Comparison of ENCODE assay signal across 11 cellular contexts in the genomic region with DNA sequence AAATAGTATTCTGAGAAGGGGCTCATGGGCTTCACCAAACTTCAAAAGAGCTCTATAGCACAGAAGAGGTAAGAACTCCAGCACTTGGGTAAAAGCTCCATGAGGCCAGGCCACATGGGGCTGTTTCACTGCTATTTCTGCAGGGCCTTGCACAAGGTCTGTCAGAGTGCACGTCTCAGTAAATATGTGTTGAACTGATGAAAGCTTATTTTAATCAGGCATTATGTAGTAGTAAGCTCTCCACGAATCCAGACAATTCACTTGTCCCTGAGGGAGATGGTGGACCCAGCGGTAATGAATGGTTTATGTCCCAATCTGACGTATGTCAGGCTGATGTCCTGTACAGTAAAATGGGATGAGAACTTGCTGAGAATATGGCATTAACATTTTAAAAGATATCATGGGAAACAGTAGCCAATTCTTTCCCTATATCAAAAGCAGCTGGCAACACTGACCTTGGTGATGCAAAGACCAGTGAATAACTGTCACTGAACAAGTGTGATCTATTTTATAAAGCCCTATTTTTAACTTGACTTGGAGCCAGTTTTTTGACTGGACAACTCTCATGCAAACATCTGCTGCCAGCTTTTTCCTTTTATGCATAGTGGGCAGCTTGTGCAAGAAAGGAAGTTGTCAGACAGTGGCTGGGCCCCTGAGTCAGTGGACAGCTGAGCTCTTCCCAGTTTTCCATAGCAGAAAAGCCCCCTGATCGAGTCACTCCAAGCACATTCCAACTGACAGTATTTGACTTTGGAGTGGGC.
A peak's percentile ranks its signal among the peaks of the same experiment; 100 is the strongest.
DNase-seq lines count a peak whose midpoint lies in the region; ATAC-seq and TF ChIP-seq lines count a peak whose summit lies in the region.
"Had no signal": no experiment of that assay in that cellular context is flagged by ENCODE, and none has a peak within 500 bp of the region (broad histone marks: within the 10 kb centered on the region; RNA-seq: fewer than 3 reads in every experiment).

No MANE protein-coding gene starts in this region.

- H3K4me3 Mint-ChIP-seq in CD14-positive monocyte (no peak overlapping the region), progenitor cell of endocrine pancreas (ENCODE audit: low read depth) (no peak overlapping the region)
- no peak overlapping the region for H3K4me3 Mint-ChIP-seq in CD4-positive, alpha-beta memory T cell

- in situ Hi-C loops in SK-MEL-5 (cut with HindIII; ENCODE audit: low pct_unique_long_range_greater_than_20kb, low sequenced_read_pairs): no loop called here

- H3K36me3 Mint-ChIP-seq in CD14-positive monocyte (no peaks in the 10 kb centered on the region), progenitor cell of endocrine pancreas (ENCODE audit: insufficient read depth) (no peaks in the 10 kb centered on the region)
- no peaks in the 10 kb centered on the region for H3K36me3 Mint-ChIP-seq in CD4-positive, alpha-beta memory T cell

- H3K9me3 Mint-ChIP-seq in CD14-positive monocyte (peaks cover 0 to 6% (median 1%) of the 10 kb centered on the region in 7 donors), progenitor cell of endocrine pancreas (ENCODE audit: low read depth) (no peaks in the 10 kb centered on the region)
- H3K9me3 Mint-ChIP-seq in CD4-positive, alpha-beta memory T cell: peaks cover 0 to 2% (median 0%) of the 10 kb centered on the region in 8 donors

- DNase-seq in CD14-positive monocyte (ENCODE audit: low spot score) (no peak), SK-MEL-5 (ENCODE audit: low read depth, low spot score) (peak; percentile 39), fibroblast of the conjunctiva (ENCODE audit: low read depth) (peak; percentile 46), psoas muscle (peak in 1 of 2 donors; percentile 50), progenitor cell of endocrine pancreas (ENCODE audit: low spot score, unreplicated experiment) (no peak), NCI-H748 treated with DMSO at 0.1 percent for 48 hours (lab: John Stamatoyannopoulos, UW) (no peak), NCI-H2107 treated with DMSO at 0.1 percent for 48 hours (lab: John Stamatoyannopoulos, UW; ENCODE audit: unreplicated experiment) (no peak)
- DNase-seq in CD4-positive, alpha-beta memory T cell: no peak
- DNase-seq: NCI-H446 treated with DMSO at 0.1 percent for 48 hours, T-helper 2 cell had no signal

- H3K4me1 Mint-ChIP-seq in CD14-positive monocyte (peaks cover 24% of the 10 kb centered on the region), progenitor cell of endocrine pancreas (ENCODE audit: low read depth) (peaks cover 3% of the 10 kb centered on the region)
- H3K4me1 Mint-ChIP-seq in CD4-positive, alpha-beta memory T cell: no peaks in the 10 kb centered on the region

- H3K4me1 ChIP-seq in psoas muscle: peaks cover 13% of the 10 kb centered on the region
- no peaks in the 10 kb centered on the region for H3K4me1 ChIP-seq in CD4-positive, alpha-beta memory T cell (ENCODE audit: insufficient read depth, low read length)

- H3K36me3 ChIP-seq in psoas muscle (ENCODE audit: insufficient read depth in 1 of 2, low read depth in 1 of 2): no peaks in the 10 kb centered on the region
- no peaks in the 10 kb centered on the region for H3K36me3 ChIP-seq in CD4-positive, alpha-beta memory T cell (ENCODE audit: insufficient read depth, low read length)

- intact Hi-C loops in CD14-positive monocyte (cut with micrococcal nuclease) (no loop called here), psoas muscle (cut with DNase I) (no loop called here)
- intact Hi-C loops in CD4-positive, alpha-beta memory T cell (cut with micrococcal nuclease): no loop called here

- POLR2A ChIA-PET in CD4-positive, alpha-beta memory T cell (lab: Charles Lee; ENCODE audit: partially characterized antibody): no interaction called here

- H3K4me3 ChIP-seq in psoas muscle: no peak overlapping the region
- H3K4me3 ChIP-seq in CD4-positive, alpha-beta memory T cell (ENCODE audit: low read length in 2 of 2): no peak overlapping the region

- H3K27ac ChIP-seq in psoas muscle: peak overlapping the region; percentile 71
- H3K27ac ChIP-seq in CD4-positive, alpha-beta memory T cell (ENCODE audit: low read depth, low read length): no peak overlapping the region

- ATAC-seq in psoas muscle: peak; percentile 84 to 96 (median 90)
- ATAC-seq: HepG2 had no signal

- H3K27ac Mint-ChIP-seq in CD14-positive monocyte (peak overlapping the region in 4 of 7 donors; percentile 28 to 83 (median 46)), progenitor cell of endocrine pancreas (no peak overlapping the region)
- H3K27ac Mint-ChIP-seq in CD4-positive, alpha-beta memory T cell: no peak overlapping the region

- TF ChIP-seq CTCF in CD14-positive monocyte (IDR thresholded peaks at IDR 0.05) (no peak), psoas muscle (IDR thresholded peaks at IDR 0.05) (no peak), progenitor cell of endocrine pancreas (IDR thresholded peaks at IDR 0.05; ENCODE audit: unreplicated experiment) (no peak)

- no peaks in the 10 kb centered on the region for H3K27me3 ChIP-seq in psoas muscle (ENCODE audit: insufficient read depth in 3 of 3, low read length in 2 of 3)
- no peaks in the 10 kb centered on the region for H3K27me3 ChIP-seq in CD4-positive, alpha-beta memory T cell (ENCODE audit: insufficient read depth, low read length)

- WGBS in psoas muscle, 3 donors: 32 to 48% (median 39%) methylated on average over 5 of the region's 5 CpGs

- H3K27me3 Mint-ChIP-seq in CD14-positive monocyte (ENCODE audit: low read depth in 3 of 3) (peaks cover 0 to 1% (median 0%) of the 10 kb centered on the region in 3 donors), progenitor cell of endocrine pancreas (peaks cover 2% of the 10 kb centered on the region)
- peaks cover 5% of the 10 kb centered on the region in 2 donors for H3K27me3 Mint-ChIP-seq in CD4-positive, alpha-beta memory T cell

- no peaks in the 10 kb centered on the region for H3K9me3 ChIP-seq in psoas muscle
- H3K9me3 ChIP-seq in CD4-positive, alpha-beta memory T cell (ENCODE audit: control insufficient read depth in 1 of 2, low read length in 2 of 2): no peaks in the 10 kb centered on the region

- CTCF ChIA-PET in CD4-positive, alpha-beta memory T cell (lab: Charles Lee; ENCODE audit: partially characterized antibody): no interaction called here

Comparison
In these comparisons a context has a peak if more than half of its experiments do, and no peak if none do; other contexts are left out.
1. DNase-seq: peak in SK-MEL-5 (single experiment) and fibroblast of the conjunctiva (single experiment); none in CD14-positive monocyte (single experiment), progenitor cell of endocrine pancreas (single experiment), CD4-positive, alpha-beta memory T cell (0 of 5), NCI-H748 treated with DMSO at 0.1 percent for 48 hours (single experiment) and NCI-H2107 treated with DMSO at 0.1 percent for 48 hours (single experiment).
2. H3K27ac Mint-ChIP-seq: peak in CD14-positive monocyte (4 of 7); none in progenitor cell of endocrine pancreas (single experiment) and CD4-positive, alpha-beta memory T cell (0 of 7).